In the genomic region with DNA sequence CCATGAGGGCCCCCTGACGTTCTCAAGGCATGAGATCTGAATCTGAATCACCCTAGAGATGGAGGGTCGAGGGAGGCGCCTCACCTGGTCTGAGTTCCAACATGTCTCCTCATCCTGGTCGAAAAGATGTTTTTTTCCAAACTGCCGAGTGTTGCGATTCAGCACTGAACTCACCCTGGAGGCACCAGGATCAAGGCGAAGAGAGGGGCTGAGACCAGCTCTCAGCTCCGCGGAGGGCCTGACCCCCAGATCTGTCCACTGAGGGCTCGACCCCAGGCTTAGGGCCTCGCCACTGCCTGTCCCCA, we compare ENCODE assay signal across 8 cellular contexts. TPM values are rescaled to one million over a fixed set of nuclear protein-coding genes. Genes with fewer than 3 reads are reported as not detected.
A peak's percentile ranks its signal among the peaks of the same experiment; 100 is the strongest.
DNase-seq lines count a peak whose midpoint lies in the region; ATAC-seq and TF ChIP-seq lines count a peak whose summit lies in the region.

No MANE protein-coding gene starts in this region.

- no peak for TF ChIP-seq CTCF in PC-3 (conservative IDR thresholded peaks at IDR 0.05; ENCODE audit: low read depth, low read length)
- TF ChIP-seq CTCF in esophagus squamous epithelium (IDR thresholded peaks at IDR 0.05): no peak
- TF ChIP-seq CTCF in retinal pigment epithelial cell (conservative IDR thresholded peaks at IDR 0.05; ENCODE audit: low read depth, low read length): no peak

- H3K27me3 ChIP-seq in PC-3 (ENCODE audit: low read length): no peaks in the 10 kb centered on the region
- H3K27me3 ChIP-seq in esophagus squamous epithelium: peaks cover 0 to 15% (median 0%) of the 10 kb centered on the region in 4 donors

- H3K9me3 ChIP-seq in PC-3 (ENCODE audit: low read length) (no peaks in the 10 kb centered on the region), esophagus squamous epithelium (no peaks in the 10 kb centered on the region)

- H3K79me2 ChIP-seq in PC-3 (ENCODE audit: low read length): peaks cover 20% of the 10 kb centered on the region

- H3F3A ChIP-seq in PC-3 (ENCODE audit: low read length, unreplicated experiment): no peaks in the 10 kb centered on the region

- BruUV-seq in PC-3 (replicated peaks; lab: Mats Ljungman, UMichigan): no TSS peak

- POLR2A ChIA-PET in PC-3 (lab: Charles Lee; ENCODE audit: unreplicated experiment): no interaction called here

- ATAC-seq in GM21737 (IDR thresholded peaks at IDR 0.05; ENCODE audit: unreplicated experiment): peak; percentile 10
- ATAC-seq in PC-3: no peak; the same call in 1 of the 2 replicates
- no peak for ATAC-seq in left colon

- H3K9me2 ChIP-seq in PC-3 (replicated peaks; ENCODE audit: low read length): no peaks in the 10 kb centered on the region

- CTCF ChIA-PET in PC-3 (lab: Charles Lee): interaction anchor here (0.5 kb wide), 1 partner anchor 15 kb away, joined by 3 read pairs; no protein-coding TSS in a partner anchor

- H4K20me1 ChIP-seq in PC-3 (ENCODE audit: low read length): no peaks in the 10 kb centered on the region

- peak overlapping the region; percentile 96 for H3K4me2 ChIP-seq in PC-3 (ENCODE audit: low read length)

- H3K4me1 ChIP-seq in PC-3 (ENCODE audit: insufficient read depth, low read length) (peaks cover 13% of the 10 kb centered on the region), esophagus squamous epithelium (peaks cover 0 to 30% (median 11%) of the 10 kb centered on the region in 3 donors)

- peak overlapping the region; percentile 73 for H3K27ac ChIP-seq in PC-3 (ENCODE audit: low read length)
- H3K27ac ChIP-seq in esophagus squamous epithelium: peak overlapping the region; percentile 82 to 93 (median 88)

- H3K36me3 ChIP-seq in PC-3 (ENCODE audit: low read depth, low read length): peaks cover 13% of the 10 kb centered on the region
- H3K36me3 ChIP-seq in esophagus squamous epithelium: peaks cover 8 to 40% (median 14%) of the 10 kb centered on the region in 3 donors

- DNase-seq in PC-3: no peak
- no peak for DNase-seq in esophagus squamous epithelium (lab: John Stamatoyannopoulos, UW)
- DNase-seq in retinal pigment epithelial cell (ENCODE audit: low read depth): no peak
- DNase-seq in midbrain (lab: John Stamatoyannopoulos, UW): no peak
- DNase-seq in NK-92 treated with Interleukin-12 subunit alpha and Interleukin-12 subunit beta, amount 100 ng/mL, for 24 hours (lab: John Stamatoyannopoulos, UW): no peak
- DNase-seq in LoVo (ENCODE audit: low spot score): no peak
- DNase-seq in left colon: no peak

- H2AFZ ChIP-seq in PC-3 (ENCODE audit: low read length): peak overlapping the region; percentile 93

- intact Hi-C loops in PC-3 (cut with micrococcal nuclease): loop anchor here (1.0 kb wide), 1 partner anchor 10 kb away; a partner anchor contains a TSS
- intact Hi-C loops in esophagus squamous epithelium (cut with DNase I): no loop called here
- intact Hi-C loops in left colon (cut with DNase I, micrococcal nuclease): no loop called here

- no peak for TF ChIP-seq POLR2A in esophagus squamous epithelium (IDR thresholded peaks at IDR 0.05)

- 11 to 18% methylated on average over 4 to 6 of the region's 11 CpGs for WGBS in esophagus squamous epithelium, 2 donors

- H3K4me3 ChIP-seq in PC-3 (ENCODE audit: low read length) (peak overlapping the region; percentile 79), esophagus squamous epithelium (peak overlapping the region; percentile 50 to 79 (median 68)), retinal pigment epithelial cell (ENCODE audit: low read length) (peak overlapping the region; percentile 74)

- peak overlapping the region; percentile 95 for H3K9ac ChIP-seq in PC-3 (ENCODE audit: low read length)

RNA-seq across cellular contexts. Expression of a gene that starts 0.6 kb away (rescaled TPM):
- 39.3 and 47.0 TPM in 2 replicates for total RNA-seq in PC-3 (2014; rRNA removed)
- 10 to 100 TPM in 3 of 4 donors, 1 to 10 TPM in 1; 8.8 to 22.9 (median 13.0) TPM for total RNA-seq in esophagus squamous epithelium
- 10 to 100 TPM in 1 of 2 donors, 1 to 10 TPM in 1; 8.8 to 12.5 TPM for total RNA-seq in left colon

RNA-seq across cellular contexts. Expression of a gene that starts 9.1 kb away (rescaled TPM):
- total RNA-seq in PC-3 (2014; rRNA removed): 0.15 TPM in 1 of 2 replicates, not detected in the other
- not detected for total RNA-seq in esophagus squamous epithelium
- total RNA-seq in left colon: not detected

RNA-seq across cellular contexts. Expression of a gene that starts 10.6 kb away (rescaled TPM):
- 88.5 and 104 TPM in 2 replicates for total RNA-seq in PC-3 (2014; rRNA removed)
- total RNA-seq in esophagus squamous epithelium: 10 to 100 TPM; 25.2 to 48.0 (median 32.1) TPM
- 10 to 100 TPM; 60.3 to 73.7 TPM for total RNA-seq in left colon

RNA-seq across cellular contexts. Expression of a gene that starts 10.7 kb away (rescaled TPM):
- total RNA-seq in PC-3 (2014; rRNA removed) (21.9 and 33.1 TPM in 2 replicates), esophagus squamous epithelium (10 to 100 TPM in 3 of 4 donors, 1 to 10 TPM in 1; 8.8 to 15.4 (median 10.9) TPM), left colon (10 to 100 TPM; 27.9 to 28.4 TPM)

RNA-seq across cellular contexts. Expression of a gene that starts 32.6 kb away (rescaled TPM):
- 0.22 and 0.29 TPM in 2 replicates for total RNA-seq in PC-3 (2014; rRNA removed)
- under 1 TPM in 1 of 4 donors, not detected in 3; 0.70 TPM for total RNA-seq in esophagus squamous epithelium
- total RNA-seq in left colon: 1 to 10 TPM; 1.4 to 3.5 TPM
